In the genomic region with DNA sequence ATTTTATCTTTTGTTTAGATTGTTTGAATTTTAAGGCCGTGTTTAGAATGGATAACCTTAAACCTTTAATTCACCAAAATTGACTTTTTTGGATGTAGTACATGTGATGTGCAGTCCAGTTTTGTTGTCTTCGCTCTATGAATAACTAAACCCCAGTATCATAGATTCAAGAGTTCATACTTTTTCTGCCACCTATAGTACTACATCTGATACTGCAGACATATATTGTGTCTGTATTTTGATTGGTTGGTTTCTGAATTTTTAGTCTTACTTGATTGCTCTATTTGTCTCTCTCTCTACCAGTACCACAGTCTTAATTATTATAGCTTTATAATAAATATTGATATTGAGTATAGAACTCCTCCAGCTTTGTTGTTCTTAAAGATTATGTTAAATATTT, we compare ENCODE assay signal across 2 cellular contexts.
TF ChIP-seq lines count a peak whose summit lies in the region.

No MANE protein-coding gene starts in this region.

TF ChIP-seq in A549, 52 proteins besides CTCF, POLR2A, EP300 and RAD21:
- no peak for TF ChIP-seq RFX5 (IDR thresholded peaks at IDR 0.05)
- no peak for TF ChIP-seq HES2 (IDR thresholded peaks at IDR 0.05)
TF ChIP-seq in A549: peak in this region for 0.

TF ChIP-seq in GM12878, 131 proteins besides CTCF, POLR2A, EP300 and RAD21:
- TF ChIP-seq PAX8 (IDR thresholded peaks at IDR 0.05) (no peak), JUND (IDR thresholded peaks at IDR 0.05; ENCODE audit: low read depth, low read length) (no peak), NR2C1 (IDR thresholded peaks at IDR 0.05) (no peak)
- TF ChIP-seq, protein P1, sequence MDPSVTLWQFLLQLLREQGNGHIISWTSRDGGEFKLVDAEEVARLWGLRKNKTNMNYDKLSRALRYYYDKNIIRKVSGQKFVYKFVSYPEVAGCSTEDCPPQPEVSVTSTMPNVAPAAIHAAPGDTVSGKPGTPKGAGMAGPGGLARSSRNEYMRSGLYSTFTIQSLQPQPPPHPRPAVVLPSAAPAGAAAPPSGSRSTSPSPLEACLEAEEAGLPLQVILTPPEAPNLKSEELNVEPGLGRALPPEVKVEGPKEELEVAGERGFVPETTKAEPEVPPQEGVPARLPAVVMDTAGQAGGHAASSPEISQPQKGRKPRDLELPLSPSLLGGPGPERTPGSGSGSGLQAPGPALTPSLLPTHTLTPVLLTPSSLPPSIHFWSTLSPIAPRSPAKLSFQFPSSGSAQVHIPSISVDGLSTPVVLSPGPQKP (IDR thresholded peaks at IDR 0.05; ENCODE audit: low read depth, low read length) = no peak
